9 cellular contexts compared by ENCODE assay signal in genomic region chrX:31323658-31324057, GRCh38.
A peak's percentile ranks its signal among the peaks of the same experiment; 100 is the strongest.
DNase-seq lines count a peak whose midpoint lies in the region; ATAC-seq, FAIRE-seq and TF ChIP-seq lines count a peak whose summit lies in the region.
"Had no signal": no experiment of that assay in that cellular context is flagged by ENCODE, and none has a peak within 500 bp of the region (broad histone marks: within the 10 kb centered on the region; RNA-seq: fewer than 3 reads in every experiment).

No MANE protein-coding gene starts in this region.

- no TSS peak for BruUV-seq in GM12878 (replicated peaks; lab: Mats Ljungman, UMichigan)

- no peak overlapping the region for H3K4me3 ChIP-seq in GM12878

- H3K27me3 Mint-ChIP-seq in CD14-positive monocyte (ENCODE audit: low read depth in 3 of 3): peaks cover 0 to 4% (median 1%) of the 10 kb centered on the region in 3 donors

- TF ChIP-seq RAD21 in GM12878 (IDR thresholded peaks at IDR 0.05; ENCODE audit: insufficient read depth, low read depth, low read length): no peak

- no peaks in the 10 kb centered on the region for H3K79me2 ChIP-seq in GM12878 (ENCODE audit: control insufficient read depth, insufficient read depth, low read length)

- no peak overlapping the region for H3K9ac ChIP-seq in GM12878 (ENCODE audit: control insufficient read depth, insufficient read depth, low read length)

- SMC1A ChIA-PET in GM12878 (lab: Charles Lee; ENCODE audit: uncharacterized antibody, unreplicated experiment): interaction anchor here (0.7 to 1.7 kb wide), 2 partner anchors 7 to 333 kb away, joined by 3 to 8 read pairs; no protein-coding TSS in a partner anchor

- POLR2A ChIA-PET in GM12878 (lab: Charles Lee): no interaction called here

- H3K36me3 Mint-ChIP-seq in CD14-positive monocyte: no peaks in the 10 kb centered on the region

- CTCF ChIA-PET in GM12878 (lab: Yijun Ruan, JAX): interaction anchor here (0.7 to 1.3 kb wide), 2 partner anchors 113 to 284 kb away, joined by 3 to 4 read pairs; no protein-coding TSS in a partner anchor

- TF ChIP-seq CTCF in GM12878 (IDR thresholded peaks at IDR 0.05 in 2 of 3, conservative IDR thresholded peaks at IDR 0.05 in 1 of 3; ENCODE audit: control insufficient read depth in 2 of 3, extremely low read depth in 1 of 3, insufficient read depth in 1 of 3, low read depth in 3 of 3, low read length in 3 of 3) (no peak), CD14-positive monocyte (IDR thresholded peaks at IDR 0.05) (no peak)

- H3K4me3 Mint-ChIP-seq in CD14-positive monocyte: no peak overlapping the region

- H3K4me2 ChIP-seq in GM12878 (ENCODE audit: control insufficient read depth, insufficient read depth): no peak overlapping the region

- H3K9me3 Mint-ChIP-seq in CD14-positive monocyte: no peaks in the 10 kb centered on the region

- no peak overlapping the region for H3K27ac Mint-ChIP-seq in CD14-positive monocyte

- H3K9me3 ChIP-seq in GM12878 (replicated peaks; ENCODE audit: control insufficient read depth, insufficient read depth, low read length): no peaks in the 10 kb centered on the region

- TF ChIP-seq EP300 in GM12878 (IDR thresholded peaks at IDR 0.05; ENCODE audit: borderline replicate concordance in 1 of 2, control insufficient read depth in 1 of 2, low read depth in 2 of 2, low read length in 2 of 2): no peak

- no peaks in the 10 kb centered on the region for H3K36me3 ChIP-seq in GM12878 (ENCODE audit: control insufficient read depth in 2 of 2, insufficient read depth in 2 of 2, low read length in 1 of 2)

- no peak for TF ChIP-seq POLR2A in GM12878 (IDR thresholded peaks at IDR 0.05; ENCODE audit: low read depth, low read length)

- no peaks in the 10 kb centered on the region for H4K20me1 ChIP-seq in GM12878 (ENCODE audit: control insufficient read depth, insufficient read depth)

- H2AFZ ChIP-seq in GM12878 (ENCODE audit: control insufficient read depth, low read depth, low read length): no peak overlapping the region

- in situ Hi-C loops in GM12878 (cut with MboI): no loop called here

- no peaks in the 10 kb centered on the region; a peak in 1 of 4 replicates for H3K27me3 ChIP-seq in GM12878 (replicated peaks in 1 of 2; ENCODE audit: control insufficient read depth in 2 of 2, insufficient read depth in 2 of 2, low read length in 1 of 2)

- H3K27ac ChIP-seq in GM12878 (ENCODE audit: control insufficient read depth, insufficient read depth): no peak overlapping the region

- no peak for DNase-seq in GM12878 (ENCODE audit: low read depth, low spot score)
- DNase-seq in left ventricle myocardium superior: no peak
- no peak for DNase-seq in COLO829 (ENCODE audit: low spot score)
- DNase-seq in activated CD8-positive, alpha-beta memory T cell treated with anti-CD3 and anti-CD28 coated beads, Interleukin-2, amount 50 U/mL, for 4 hours: no peak
- no peak for DNase-seq in CD14-positive monocyte (ENCODE audit: low spot score)
- DNase-seq: activated effector memory CD4-positive, alpha-beta T cell treated with anti-CD3 and anti-CD28 coated beads, Interleukin-2, amount 50 U/mL, for 16 hours had no signal

- no peaks in the 10 kb centered on the region for H3K4me1 ChIP-seq in GM12878 (ENCODE audit: control insufficient read depth, insufficient read depth, low read length)

- peak; percentile 93 for ATAC-seq in GM18861 (IDR thresholded peaks at IDR 0.05; ENCODE audit: unreplicated experiment)
- peak; percentile 89 for ATAC-seq in GM21576 (IDR thresholded peaks at IDR 0.05; ENCODE audit: unreplicated experiment)
- ATAC-seq in HG03175 (IDR thresholded peaks at IDR 0.05; ENCODE audit: unreplicated experiment): peak; percentile 80
- ATAC-seq in GM12878: peak; percentile 73
- ATAC-seq in left ventricle myocardium superior: no peak

- H3K4me1 Mint-ChIP-seq in CD14-positive monocyte: no peaks in the 10 kb centered on the region

- no peak for FAIRE-seq in GM12878 (lab: Jason Lieb, UNC)

- RAD21 ChIA-PET in GM12878 (lab: Charles Lee; ENCODE audit: unreplicated experiment): no interaction called here

- intact Hi-C loops in GM12878 (cut with micrococcal nuclease; ENCODE audit: unreplicated experiment) (no loop called here), left ventricle myocardium superior (cut with micrococcal nuclease) (no loop called here), CD14-positive monocyte (cut with micrococcal nuclease) (no loop called here)

- 0% methylated on average over 4 of the region's 4 CpGs for WGBS in GM12878 (ENCODE audit: insufficient coverage, insufficient replicate concordance, low lambda C conversion rate, missing lambda C conversion rate)

TF ChIP-seq in GM12878, 131 proteins besides CTCF, POLR2A, EP300 and RAD21:
- TF ChIP-seq SMAD1 (IDR thresholded peaks at IDR 0.05; ENCODE audit: low read depth, partially characterized antibody) (no peak), ZNF24 (IDR thresholded peaks at IDR 0.05) (no peak), SRF (IDR thresholded peaks at IDR 0.05; ENCODE audit: low read depth in 2 of 2, low read length in 2 of 2) (no peak), USF1 (IDR thresholded peaks at IDR 0.05; ENCODE audit: borderline replicate concordance, extremely low read length, insufficient read depth, low read depth, low read length) (no peak), RUNX3 (IDR thresholded peaks at IDR 0.05; ENCODE audit: low read length) (0 out of 2 replicates have a peak, but pooled peaks have one; percentile 20), HCFC1 (IDR thresholded peaks at IDR 0.05; ENCODE audit: low read length) (no peak), NFIC (IDR thresholded peaks at IDR 0.05; ENCODE audit: low read depth, low read length) (0 out of 2 replicates have a peak, but pooled peaks have one; percentile 32), ATF2 (IDR thresholded peaks at IDR 0.05; ENCODE audit: low read length) (0 out of 2 replicates have a peak, but pooled peaks have one; percentile 18)
